In genomic region chr11:113875414-113876073, GRCh38 we compare ENCODE assay signal across 8 cellular contexts. TPM values are rescaled to one million over a fixed set of nuclear protein-coding genes. Genes with fewer than 3 reads are reported as not detected.
DNase-seq lines count a peak whose midpoint lies in the region; ATAC-seq and TF ChIP-seq lines count a peak whose summit lies in the region.

TSS of gene USP28 (minus strand) at chr11:113875572. CDS start at chr11:113875501, 71 bp downstream.

- H3K4me3 ChIP-seq in cardiac fibroblast (replicated peaks in 1 of 2; ENCODE audit: low read depth in 2 of 2, low read length in 2 of 2): peak within 1 kb of the TSS; percentile 70 to 71

- peak within 1 kb of the TSS; percentile 96 for H3K4me3 Mint-ChIP-seq in activated B cell treated with CpG ODN at 0.5 μM for 24 hours
- peak within 1 kb of the TSS; percentile 91 to 99 (median 98) for H3K4me3 Mint-ChIP-seq in immature natural killer cell

- no peaks in the 10 kb centered on the region for H3K27me3 Mint-ChIP-seq in activated B cell treated with CpG ODN at 0.5 μM for 24 hours
- peaks cover 8 to 15% (median 13%) of the 10 kb centered on the region in 3 donors for H3K27me3 Mint-ChIP-seq in immature natural killer cell (ENCODE audit: low read depth in 3 of 3)

- peaks cover 66% of the 10 kb centered on the region for H3K4me1 Mint-ChIP-seq in activated B cell treated with CpG ODN at 0.5 μM for 24 hours
- peaks cover 57 to 62% of the 10 kb centered on the region in 2 donors for H3K4me1 Mint-ChIP-seq in immature natural killer cell

- peak; percentile 85 for ATAC-seq in GM18907 (IDR thresholded peaks at IDR 0.05; ENCODE audit: unreplicated experiment)
- ATAC-seq in HG03139 (IDR thresholded peaks at IDR 0.05; ENCODE audit: unreplicated experiment): peak; percentile 82
- ATAC-seq in activated B cell treated with CpG ODN at 0.5 μM for 24 hours (ENCODE audit: low read depth): peak; percentile 86

- H3K9me3 Mint-ChIP-seq in activated B cell treated with CpG ODN at 0.5 μM for 24 hours: no peaks in the 10 kb centered on the region
- H3K9me3 Mint-ChIP-seq in immature natural killer cell: no peaks in the 10 kb centered on the region

- intact Hi-C loops in activated B cell treated with CpG ODN at 0.5 μM for 24 hours (cut with micrococcal nuclease): loop anchor here (1.0 to 10.0 kb wide), 8 partner anchors 35 to 561 kb away; partner anchors contain the start of genes C11orf71, RBM7, REXO2 and TTC12

- POLR2A ChIA-PET in activated B cell treated with CpG ODN at 0.5 μM for 24 hours (lab: Charles Lee): interaction anchor here (0.6 to 2.8 kb wide), 17 partner anchors 12 to 1837 kb away, joined by 3 to 22 read pairs (median 4); partner anchors contain the start of genes C11orf71 and RBM7

- H3K36me3 Mint-ChIP-seq in activated B cell treated with CpG ODN at 0.5 μM for 24 hours (ENCODE audit: low read depth) (peaks cover 29% of the 10 kb centered on the region), immature natural killer cell (peaks cover 13 to 17% (median 14%) of the 10 kb centered on the region in 3 donors)

- CTCF ChIA-PET in activated B cell treated with CpG ODN at 0.5 μM for 24 hours (lab: Charles Lee): interaction anchor here (1.1 to 1.9 kb wide), 2 partner anchors 69 to 385 kb away, joined by 3 to 4 read pairs; no protein-coding TSS in a partner anchor

- DNase-seq in AG08395 (ENCODE audit: low spot score) (peak; percentile 100), NCI-H2196 treated with DMSO at 0.1 percent for 48 hours (lab: John Stamatoyannopoulos, UW; ENCODE audit: unreplicated experiment) (peak; percentile 89), activated B cell treated with CpG ODN at 0.5 μM for 24 hours (peak; percentile 92), cardiac fibroblast (ENCODE audit: low read depth in 2 of 2) (peak; percentile 95 to 98), immature natural killer cell (peak; percentile 86 to 89 (median 88)), smooth muscle cell of the brain vasculature (ENCODE audit: low read depth, low spot score) (peak; percentile 92)

- H3K27ac Mint-ChIP-seq in activated B cell treated with CpG ODN at 0.5 μM for 24 hours (peak within 1 kb of the TSS; percentile 97), immature natural killer cell (peak within 1 kb of the TSS; percentile 94 to 99 (median 98))

- TF ChIP-seq CTCF in activated B cell treated with CpG ODN at 0.5 μM for 24 hours (IDR thresholded peaks at IDR 0.05) (no peak), cardiac fibroblast (IDR thresholded peaks at IDR 0.05; ENCODE audit: low read depth, low read length) (no peak)

RNA-seq across cellular contexts. Expression of gene USP28, which starts in this region (rescaled TPM):
- 39.6 and 49.6 TPM in 2 replicates for total RNA-seq in activated B cell treated with CpG ODN at 0.5 μM for 24 hours
- polyA plus RNA-seq in immature natural killer cell: 100 to 1,000 TPM; 121 to 185 (median 122) TPM

Comparison
In these comparisons a context has a peak if more than half of its experiments do, and no peak if none do; other contexts are left out.
1. Peak in every context shown above with its lines: DNase-seq, ATAC-seq and H3K4me3 ChIP-seq.